ENCODE assay signal across 2 cellular contexts in genomic region chr19:6319376-6319775, GRCh38.
TF ChIP-seq lines count a peak whose summit lies in the region.

No MANE protein-coding gene starts in this region.

TF ChIP-seq in HepG2, 621 proteins besides CTCF, POLR2A, EP300 and RAD21:
- TF ChIP-seq ZNF691 (CRISPR knock-in tag; IDR thresholded peaks at IDR 0.05; ENCODE audit: borderline replicate concordance, low read depth) (no peak), STAG1 (CRISPR knock-in tag; IDR thresholded peaks at IDR 0.05) (0 out of 2 replicates have a peak, but pooled peaks have one; percentile 11)

TF ChIP-seq in A549, 52 proteins besides CTCF, POLR2A, EP300 and RAD21:
- no peak for TF ChIP-seq MAX (IDR thresholded peaks at IDR 0.05)
- TF ChIP-seq ZSCAN20 (CRISPR knock-in tag; IDR thresholded peaks at IDR 0.05) = no peak
- no peak for TF ChIP-seq RARB (CRISPR knock-in tag; IDR thresholded peaks at IDR 0.05)
- no peak for TF ChIP-seq BHLHE40 (IDR thresholded peaks at IDR 0.05; ENCODE audit: low read depth, low read length)
- no peak for TF ChIP-seq RNF2 (IDR thresholded peaks at IDR 0.05; ENCODE audit: borderline replicate concordance, low read depth)
- no peak for TF ChIP-seq ZNF302 (CRISPR knock-in tag; IDR thresholded peaks at IDR 0.05)
- no peak for TF ChIP-seq ZFP36 (IDR thresholded peaks at IDR 0.05; ENCODE audit: borderline replicate concordance, partially characterized antibody)
- no peak for TF ChIP-seq SMC3 (IDR thresholded peaks at IDR 0.05)
- no peak for TF ChIP-seq ESRRA (IDR thresholded peaks at IDR 0.05; ENCODE audit: borderline replicate concordance, low read length)
- no peak for TF ChIP-seq NR3C1 (IDR thresholded peaks at IDR 0.05)
- no peak for TF ChIP-seq POLR2AphosphoS2 (conservative IDR thresholded peaks at IDR 0.05; ENCODE audit: low read length)
- TF ChIP-seq JUNB (IDR thresholded peaks at IDR 0.05) = no peak
- TF ChIP-seq RFX5 (IDR thresholded peaks at IDR 0.05) = no peak
- TF ChIP-seq REST (IDR thresholded peaks at IDR 0.05) = no peak
